Comparison of ENCODE assay signal across 25 cellular contexts in the genomic region with DNA sequence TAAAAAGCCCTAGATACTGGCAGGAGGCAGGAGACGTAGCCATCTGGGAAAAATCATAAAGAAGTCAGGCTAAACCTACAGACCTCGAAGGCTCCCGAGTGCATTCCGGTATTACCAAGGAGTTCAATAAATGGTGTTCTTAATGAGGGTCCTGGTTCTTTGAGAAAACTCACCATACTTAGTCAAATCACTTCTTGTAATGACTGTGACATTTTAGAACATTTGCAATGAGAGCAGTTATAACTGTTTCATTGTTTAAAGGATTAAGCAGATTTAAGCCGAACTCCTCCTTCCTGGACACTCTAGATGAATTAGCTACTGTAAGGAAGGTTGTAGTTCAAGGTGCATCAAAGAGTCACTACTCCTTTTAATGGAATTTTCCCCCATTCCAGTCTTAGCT.
"Had no signal": no experiment of that assay in that cellular context is flagged by ENCODE, and none has a peak within 500 bp of the region (broad histone marks: within the 10 kb centered on the region; RNA-seq: fewer than 3 reads in every experiment).

No MANE protein-coding gene starts in this region.

- H3K27ac ChIP-seq: breast epithelium, upper lobe of right lung, VCaP had no signal

- H3K4me1 Mint-ChIP-seq: activated CD4-positive, alpha-beta T cell treated with anti-CD3 and anti-CD28 coated beads, Interleukin-2, amount 10 ng/mL, durations not matched to agents 7 days and 5 days; activated CD8-positive, alpha-beta memory T cell treated with anti-CD3 and anti-CD28 coated beads, Interleukin-2, amount 10 ng/mL, durations not matched to agents 7 days and 5 days had no signal

- H3K36me3 Mint-ChIP-seq: activated CD8-positive, alpha-beta memory T cell treated with anti-CD3 and anti-CD28 coated beads, Interleukin-2, amount 10 ng/mL, durations not matched to agents 7 days and 5 days had no signal

- H3K27ac Mint-ChIP-seq: activated CD4-positive, alpha-beta T cell treated with anti-CD3 and anti-CD28 coated beads, Interleukin-2, amount 10 ng/mL, durations not matched to agents 7 days and 5 days; activated CD8-positive, alpha-beta memory T cell treated with anti-CD3 and anti-CD28 coated beads, Interleukin-2, amount 10 ng/mL, durations not matched to agents 7 days and 5 days; activated CD8-positive, alpha-beta T cell treated with anti-CD3 and anti-CD28 coated beads for 36 hours; effector memory CD8-positive, alpha-beta T cell; T-helper 2 cell treated with Interferon-gamma antibody and Interleukin-4, amounts not matched to agents 5 μg/mL and 100 μg/mL, for 36 hours had no signal

- H3K27me3 ChIP-seq: breast epithelium, dorsolateral prefrontal cortex, esophagus muscularis mucosa, gastroesophageal sphincter, heart left ventricle, right atrium auricular region, upper lobe of right lung had no signal

- DNase-seq: activated CD4-positive, alpha-beta T cell treated with anti-CD3 and anti-CD28 coated beads, Interleukin-2, amount 10 ng/mL, durations not matched to agents 7 days and 5 days; activated CD4-positive, CD25-positive, alpha-beta regulatory T cell treated with anti-CD3 and anti-CD28 coated beads, Interleukin-2, amount 50 U/mL, for 72 hours; activated CD8-positive, alpha-beta memory T cell treated with anti-CD3 and anti-CD28 coated beads, Interleukin-2, amount 10 ng/mL, durations not matched to agents 7 days and 5 days; activated CD8-positive, alpha-beta T cell treated with anti-CD3 and anti-CD28 coated beads for 36 hours; activated gamma-delta T cell; activated naive CD4-positive, alpha-beta T cell treated with anti-CD3 and anti-CD28 coated beads, Interleukin-2, amount 50 U/mL, for 16 hours; activated T-cell treated with anti-CD3 and anti-CD28 coated beads for 4 hours; dorsolateral prefrontal cortex; effector memory CD8-positive, alpha-beta T cell; heart left ventricle; mucosa of descending colon; stimulated activated CD4-positive, alpha-beta T cell treated with anti-CD3 and anti-CD28 coated beads, Interleukin-4, amount 100 ng/mL, for 24 hours; stimulated activated naive CD4-positive, alpha-beta T cell treated with Interleukin-2 at 50 U/mL for 16 hours; upper lobe of right lung had no signal

- H3K9me3 Mint-ChIP-seq: activated CD4-positive, alpha-beta T cell treated with anti-CD3 and anti-CD28 coated beads, Interleukin-2, amount 10 ng/mL, durations not matched to agents 7 days and 5 days; activated CD8-positive, alpha-beta T cell treated with anti-CD3 and anti-CD28 coated beads for 36 hours; central memory CD8-positive, alpha-beta T cell; effector memory CD8-positive, alpha-beta T cell; T-helper 2 cell treated with Interferon-gamma antibody and Interleukin-4, amounts not matched to agents 5 μg/mL and 100 μg/mL, for 36 hours had no signal

- ATAC-seq: activated CD8-positive, alpha-beta memory T cell treated with anti-CD3 and anti-CD28 coated beads, Interleukin-2, amount 10 ng/mL, durations not matched to agents 7 days and 5 days; activated CD8-positive, alpha-beta T cell treated with anti-CD3 and anti-CD28 coated beads for 36 hours; effector memory CD8-positive, alpha-beta T cell; gastroesophageal sphincter; heart left ventricle; mucosa of descending colon; upper lobe of right lung had no signal

- H3K4me1 ChIP-seq: breast epithelium, gastroesophageal sphincter, upper lobe of right lung had no signal

- H3K4me3 ChIP-seq: breast epithelium, gastroesophageal sphincter, heart left ventricle, mucosa of descending colon, right atrium auricular region, upper lobe of right lung had no signal

- H3K36me3 ChIP-seq: breast epithelium, esophagus muscularis mucosa, gastroesophageal sphincter, heart left ventricle, right atrium auricular region, upper lobe of right lung had no signal

- H3K9me3 ChIP-seq: breast epithelium, esophagus muscularis mucosa, gastroesophageal sphincter, heart left ventricle, mucosa of descending colon, right atrium auricular region, upper lobe of right lung had no signal

- H3K4me3 Mint-ChIP-seq: activated CD4-positive, alpha-beta T cell treated with anti-CD3 and anti-CD28 coated beads, Interleukin-2, amount 10 ng/mL, durations not matched to agents 7 days and 5 days; activated CD8-positive, alpha-beta memory T cell treated with anti-CD3 and anti-CD28 coated beads, Interleukin-2, amount 10 ng/mL, durations not matched to agents 7 days and 5 days; activated CD8-positive, alpha-beta T cell treated with anti-CD3 and anti-CD28 coated beads for 36 hours; central memory CD8-positive, alpha-beta T cell; effector memory CD8-positive, alpha-beta T cell; T-helper 2 cell treated with Interferon-gamma antibody and Interleukin-4, amounts not matched to agents 5 μg/mL and 100 μg/mL, for 36 hours had no signal

- FAIRE-seq: astrocyte, colon, endothelial cell of umbilical vein, islet of Langerhans had no signal
